In the genomic region with DNA sequence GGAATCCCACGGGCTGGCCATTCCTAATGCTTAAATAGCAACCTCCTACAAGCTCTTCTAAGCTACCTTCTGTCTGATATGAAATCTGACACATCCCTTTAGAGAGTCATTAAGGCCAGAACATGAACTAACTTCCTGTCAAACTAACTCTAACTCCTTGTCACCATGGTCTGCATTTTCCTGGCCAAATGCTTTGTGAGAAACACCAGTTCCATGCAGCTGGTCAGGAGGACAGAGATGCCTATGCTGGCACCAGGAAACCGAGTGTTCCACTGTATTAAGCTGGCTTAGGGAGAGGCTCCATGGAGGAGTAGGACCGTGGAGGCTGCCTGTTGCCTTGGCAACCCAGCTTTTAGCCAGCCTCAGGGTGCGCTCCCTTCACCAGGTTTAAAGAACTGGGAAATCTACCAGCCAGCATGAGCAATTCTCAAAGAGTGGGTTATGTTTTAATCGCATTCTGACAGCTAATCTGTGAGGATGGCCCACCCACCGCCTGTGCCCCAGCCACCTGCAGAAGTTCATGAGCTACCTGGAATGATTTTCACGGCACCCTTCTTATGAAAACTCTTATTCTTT, we compare ENCODE assay signal across 31 cellular contexts.
DNase-seq lines count a peak whose midpoint lies in the region; ATAC-seq and TF ChIP-seq lines count a peak whose summit lies in the region.
"Had no signal": no experiment of that assay in that cellular context is flagged by ENCODE, and none has a peak within 500 bp of the region (broad histone marks: within the 10 kb centered on the region; RNA-seq: fewer than 3 reads in every experiment).

No MANE protein-coding gene starts in this region.

- WGBS in thyroid gland, 2 donors, result 73 to 84% methylated on average over 7 of the region's 7 CpGs

- ATAC-seq in HG03342 (IDR thresholded peaks at IDR 0.05; ENCODE audit: unreplicated experiment), result no peak
- ATAC-seq: activated CD8-positive, alpha-beta T cell treated with anti-CD3 and anti-CD28 coated beads, Interleukin-2, amount 10 ng/mL, durations not matched to agents 7 days and 5 days; activated T-helper 17 cell treated with anti-CD3 and anti-CD28 coated beads, Interleukin-2, amount 50 U/mL, for 72 hours; effector memory CD8-positive, alpha-beta T cell; left lobe of liver; upper lobe of right lung had no signal

- H3K27ac ChIP-seq in cingulate gyrus (ENCODE audit: low read depth, low read length) (peak overlapping the region; percentile 14), thyroid gland (no peak overlapping the region)
- H3K27ac ChIP-seq: BLaER1, breast epithelium, colonic mucosa, neutrophil, prostate gland, sigmoid colon, upper lobe of right lung, VCaP had no signal

- no peak overlapping the region for H3K4me3 ChIP-seq in thyroid gland (replicated peaks in 1 of 3)
- H3K4me3 ChIP-seq: BLaER1, breast epithelium, colonic mucosa, HAP-1, prostate gland, sigmoid colon, upper lobe of right lung had no signal

- intact Hi-C loops in thyroid gland (cut with DNase I), result no loop called here

- DNase-seq in G401 (ENCODE audit: low spot score), result peak; percentile 82
- DNase-seq in NCI-H82 (lab: John Stamatoyannopoulos, UW), result peak; percentile 90
- peak in 42 of 56 donors; percentile 2 to 83 (median 44) for DNase-seq in nucleus accumbens (lab: John Stamatoyannopoulos, UW)
- DNase-seq in OCI-M2 (lab: John Stamatoyannopoulos, UW; ENCODE audit: unreplicated experiment), result no peak
- no peak for DNase-seq in GDM1 (lab: John Stamatoyannopoulos, UW)
- no peak for DNase-seq in thyroid gland
- DNase-seq: activated CD4-positive, alpha-beta T cell treated with anti-CD3 and anti-CD28 coated beads for 4 hours; activated CD8-positive, alpha-beta T cell treated with anti-CD3 and anti-CD28 coated beads, Interleukin-2, amount 10 ng/mL, durations not matched to agents 7 days and 5 days; activated naive CD4-positive, alpha-beta T cell treated with anti-CD3 and anti-CD28 coated beads, Interleukin-2, amount 10 ng/mL, durations not matched to agents 7 days and 5 days; colonic mucosa; DMS79; effector memory CD8-positive, alpha-beta T cell; GF-D8; KG1; NCI-H1105 treated with DMSO at 0.1 percent for 48 hours; NCI-H2029; NCI-H226; sigmoid colon; stimulated activated CD4-positive, alpha-beta T cell treated with anti-CD3 and anti-CD28 coated beads, Interleukin-4, amount 100 ng/mL, for 24 hours; SW 1271; upper lobe of right lung had no signal

- TF ChIP-seq CTCF in thyroid gland (IDR thresholded peaks at IDR 0.05), result no peak

- TF ChIP-seq POLR2A in thyroid gland (IDR thresholded peaks at IDR 0.05), result no peak

- H3K27me3 ChIP-seq in thyroid gland, result no peaks in the 10 kb centered on the region
- H3K27me3 ChIP-seq: BLaER1, colonic mucosa, neutrophil, sigmoid colon, upper lobe of right lung had no signal

- no peaks in the 10 kb centered on the region for H3K9me3 ChIP-seq in thyroid gland
- H3K9me3 ChIP-seq: colonic mucosa, HAP-1, neutrophil, prostate gland, upper lobe of right lung had no signal

- H3K36me3 ChIP-seq in thyroid gland, result no peaks in the 10 kb centered on the region
- H3K36me3 ChIP-seq: BLaER1, breast epithelium, colonic mucosa, HAP-1, neutrophil, prostate gland, sigmoid colon, upper lobe of right lung had no signal

- in situ Hi-C loops in G401 (cut with HindIII; ENCODE audit: low sequenced_read_pairs), result no loop called here

- no peaks in the 10 kb centered on the region for H3K4me1 ChIP-seq in thyroid gland
- H3K4me1 ChIP-seq: BLaER1, breast epithelium, colonic mucosa, HAP-1, prostate gland, sigmoid colon, upper lobe of right lung had no signal

Comparison
In these comparisons a context has a peak if more than half of its experiments do, and no peak if none do; other contexts are left out.
1. DNase-seq: peak in G401 (single experiment), NCI-H82 (single experiment) and nucleus accumbens (42 of 56); none in OCI-M2 (single experiment), GDM1 (single experiment) and thyroid gland (0 of 2).